8 cellular contexts compared by ENCODE assay signal in the genomic region with DNA sequence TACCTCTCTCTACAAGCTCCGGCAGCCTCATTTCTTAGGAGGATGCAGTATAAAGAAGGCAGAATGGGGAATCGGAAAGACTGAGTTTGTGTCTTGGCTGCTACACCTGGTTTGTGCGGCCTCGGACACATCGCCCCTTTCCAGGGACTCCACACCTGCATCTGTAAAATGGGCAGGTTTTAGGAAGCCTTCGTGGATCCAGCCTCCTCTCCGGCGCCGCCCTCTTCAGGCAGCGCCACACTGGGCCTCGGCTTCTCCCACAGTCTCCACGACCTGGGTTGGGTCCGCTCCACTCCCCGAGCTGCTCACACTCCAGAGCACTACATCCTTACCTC. TPM values are rescaled to one million over a fixed set of nuclear protein-coding genes. Genes with fewer than 3 reads are reported as not detected.
DNase-seq lines count a peak whose midpoint lies in the region; ATAC-seq and TF ChIP-seq lines count a peak whose summit lies in the region.

No MANE protein-coding gene starts in this region.

- peak overlapping the region; percentile 98 for H3K4me3 ChIP-seq in iPS-11a (ENCODE audit: low read depth, low read length)

- no peak for DNase-seq in activated T-helper 1 cell treated with anti-CD3 and anti-CD28 coated beads, Interleukin-12 subunit alpha, Interleukin-12 subunit beta, Interleukin-2, Interleukin-4 antibody, amounts not matched to agents 30 ng/mL and 10 ng/mL and 1 ng/mL, durations not matched to agents 14 hours and 24 hours and 36 hours (ENCODE audit: low spot score)
- DNase-seq in stimulated activated naive CD8-positive, alpha-beta T cell treated with anti-CD3 and anti-CD28 coated beads, Interleukin-15, Interleukin-2, amounts not matched to agents 100 U/mL and 50 U/mL, for 24 hours = no peak
- DNase-seq in NCI-H1092 (lab: John Stamatoyannopoulos, UW) = no peak
- no peak for DNase-seq in NCI-H526 treated with DMSO at 0.1 percent for 48 hours (lab: John Stamatoyannopoulos, UW)
- DNase-seq in HEK293T (ENCODE audit: extremely low spot score) = no peak

- H3K4me1 Mint-ChIP-seq in activated T-helper 1 cell treated with anti-CD3 and anti-CD28 coated beads, Interleukin-12 subunit alpha, Interleukin-12 subunit beta, Interleukin-2, Interleukin-4 antibody, amounts not matched to agents 30 ng/mL and 10 ng/mL and 1 ng/mL, durations not matched to agents 14 hours and 24 hours and 36 hours (ENCODE audit: low read depth) = peaks cover 26% of the 10 kb centered on the region

- ATAC-seq in GM18868 (IDR thresholded peaks at IDR 0.05; ENCODE audit: unreplicated experiment) = peak; percentile 12
- peak; percentile 13 for ATAC-seq in HG02970 (IDR thresholded peaks at IDR 0.05; ENCODE audit: low FRiP score, unreplicated experiment)
- peak; percentile 10 for ATAC-seq in stimulated activated naive CD8-positive, alpha-beta T cell treated with anti-CD3 and anti-CD28 coated beads, Interleukin-15, Interleukin-2, amounts not matched to agents 100 U/mL and 50 U/mL, for 24 hours

- H3K27me3 Mint-ChIP-seq in activated T-helper 1 cell treated with anti-CD3 and anti-CD28 coated beads, Interleukin-12 subunit alpha, Interleukin-12 subunit beta, Interleukin-2, Interleukin-4 antibody, amounts not matched to agents 30 ng/mL and 10 ng/mL and 1 ng/mL, durations not matched to agents 14 hours and 24 hours and 36 hours (ENCODE audit: insufficient read depth) = peaks cover 3% of the 10 kb centered on the region

- POLR2A ChIA-PET in HEK293T (lab: Yijun Ruan, JAX) = interaction anchor here (0.6 to 2.4 kb wide), 29 partner anchors 8 to 302 kb away, joined by 3 to 25 read pairs (median 4); partner anchors contain the start of genes CNNM1, CUTC, ENTPD7 and SLC25A28

- intact Hi-C loops in activated T-helper 1 cell treated with anti-CD3 and anti-CD28 coated beads, Interleukin-12 subunit alpha, Interleukin-12 subunit beta, Interleukin-2, Interleukin-4 antibody, amounts not matched to agents 30 ng/mL and 10 ng/mL and 1 ng/mL, durations not matched to agents 14 hours and 24 hours and 36 hours (cut with micrococcal nuclease) = loop anchor here (1.0 to 10.0 kb wide), 8 partner anchors 38 to 1295 kb away; partner anchors contain the start of genes COX15, CUTC, ENTPD7 and HPS1

- no peaks in the 10 kb centered on the region for H3K9me3 Mint-ChIP-seq in activated T-helper 1 cell treated with anti-CD3 and anti-CD28 coated beads, Interleukin-12 subunit alpha, Interleukin-12 subunit beta, Interleukin-2, Interleukin-4 antibody, amounts not matched to agents 30 ng/mL and 10 ng/mL and 1 ng/mL, durations not matched to agents 14 hours and 24 hours and 36 hours

- peak overlapping the region; percentile 99 for H3K4me3 Mint-ChIP-seq in activated T-helper 1 cell treated with anti-CD3 and anti-CD28 coated beads, Interleukin-12 subunit alpha, Interleukin-12 subunit beta, Interleukin-2, Interleukin-4 antibody, amounts not matched to agents 30 ng/mL and 10 ng/mL and 1 ng/mL, durations not matched to agents 14 hours and 24 hours and 36 hours

- CTCF ChIA-PET in HEK293T (lab: Yijun Ruan, JAX) = no interaction called here

- peak overlapping the region; percentile 94 for H3K27ac Mint-ChIP-seq in activated T-helper 1 cell treated with anti-CD3 and anti-CD28 coated beads, Interleukin-12 subunit alpha, Interleukin-12 subunit beta, Interleukin-2, Interleukin-4 antibody, amounts not matched to agents 30 ng/mL and 10 ng/mL and 1 ng/mL, durations not matched to agents 14 hours and 24 hours and 36 hours

- H3K36me3 Mint-ChIP-seq in activated T-helper 1 cell treated with anti-CD3 and anti-CD28 coated beads, Interleukin-12 subunit alpha, Interleukin-12 subunit beta, Interleukin-2, Interleukin-4 antibody, amounts not matched to agents 30 ng/mL and 10 ng/mL and 1 ng/mL, durations not matched to agents 14 hours and 24 hours and 36 hours (ENCODE audit: low read depth) = peaks cover 2% of the 10 kb centered on the region

TF ChIP-seq in HEK293T, 16 proteins besides CTCF, POLR2A, EP300 and RAD21:
- TF ChIP-seq SUZ12 (IDR thresholded peaks at IDR 0.05) = no peak
- TF ChIP-seq FOXA1 (IDR thresholded peaks at IDR 0.05) = no peak
- no peak for TF ChIP-seq BHLHE40 (IDR thresholded peaks at IDR 0.05; ENCODE audit: borderline replicate concordance)
- no peak for TF ChIP-seq SP1 (IDR thresholded peaks at IDR 0.05)
- no peak for TF ChIP-seq CTBP1 (IDR thresholded peaks at IDR 0.05; ENCODE audit: borderline replicate concordance)
- TF ChIP-seq, protein P1, sequence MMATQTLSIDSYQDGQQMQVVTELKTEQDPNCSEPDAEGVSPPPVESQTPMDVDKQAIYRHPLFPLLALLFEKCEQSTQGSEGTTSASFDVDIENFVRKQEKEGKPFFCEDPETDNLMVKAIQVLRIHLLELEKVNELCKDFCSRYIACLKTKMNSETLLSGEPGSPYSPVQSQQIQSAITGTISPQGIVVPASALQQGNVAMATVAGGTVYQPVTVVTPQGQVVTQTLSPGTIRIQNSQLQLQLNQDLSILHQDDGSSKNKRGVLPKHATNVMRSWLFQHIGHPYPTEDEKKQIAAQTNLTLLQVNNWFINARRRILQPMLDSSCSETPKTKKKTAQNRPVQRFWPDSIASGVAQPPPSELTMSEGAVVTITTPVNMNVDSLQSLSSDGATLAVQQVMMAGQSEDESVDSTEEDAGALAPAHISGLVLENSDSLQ (IDR thresholded peaks at IDR 0.05) = no peak
- no peak for TF ChIP-seq FOXM1 (IDR thresholded peaks at IDR 0.05; ENCODE audit: borderline replicate concordance)
- no peak for TF ChIP-seq HDGF (IDR thresholded peaks at IDR 0.05; ENCODE audit: borderline replicate concordance)
- no peak for TF ChIP-seq NFRKB (IDR thresholded peaks at IDR 0.05)
- no peak for TF ChIP-seq ELF4 (IDR thresholded peaks at IDR 0.05)
- TF ChIP-seq TARDBP (IDR thresholded peaks at IDR 0.05) = no peak
- no peak for TF ChIP-seq ARNT (IDR thresholded peaks at IDR 0.05)
- no peak for TF ChIP-seq ZNF384 (IDR thresholded peaks at IDR 0.05)
- TF ChIP-seq FOXK2 (IDR thresholded peaks at IDR 0.05) = no peak

RNA-seq across cellular contexts. Expression of gene GOT1, which starts 0.3 kb away (rescaled TPM):
- total RNA-seq in activated T-helper 1 cell treated with anti-CD3 and anti-CD28 coated beads, Interleukin-12 subunit alpha, Interleukin-12 subunit beta, Interleukin-2, Interleukin-4 antibody, amounts not matched to agents 30 ng/mL and 10 ng/mL and 1 ng/mL, durations not matched to agents 14 hours and 24 hours and 36 hours = 35.9 and 36.1 TPM in 2 replicates
